In the genomic region with DNA sequence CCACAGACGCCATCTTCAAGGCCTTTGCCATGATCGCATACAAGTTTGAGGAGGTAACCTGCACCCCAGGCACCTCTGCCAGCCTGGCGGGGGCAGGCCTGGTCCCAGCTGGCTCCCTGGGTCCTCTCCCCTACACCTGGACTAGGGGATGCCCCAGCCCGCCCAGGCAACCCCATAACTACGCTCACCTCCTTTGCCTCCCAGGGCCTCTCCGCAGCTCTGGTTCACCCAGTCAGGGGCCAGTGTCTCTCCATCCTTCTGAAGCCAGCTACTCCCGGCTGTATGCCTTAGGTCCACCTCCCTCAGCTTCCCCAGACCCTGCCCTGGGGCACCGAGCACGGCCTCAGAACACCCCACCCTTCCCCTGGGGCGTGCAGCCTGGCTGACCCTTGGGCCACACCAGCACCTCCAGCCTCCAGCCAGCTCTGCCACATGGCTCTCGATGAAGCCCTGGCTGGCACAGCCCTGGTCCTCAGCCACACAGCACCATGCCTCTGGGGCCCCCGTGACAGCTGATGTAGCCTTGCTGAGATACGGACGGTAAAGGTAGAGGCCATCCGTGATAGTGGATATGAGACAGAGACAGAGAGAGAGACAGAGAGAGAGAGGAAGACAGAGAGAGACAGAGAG, we compare ENCODE assay signal across 23 cellular contexts.
"Had no signal": no experiment of that assay in that cellular context is flagged by ENCODE, and none has a peak within 500 bp of the region (broad histone marks: within the 10 kb centered on the region; RNA-seq: fewer than 3 reads in every experiment).

No MANE protein-coding gene starts in this region.

- H3K36me3 Mint-ChIP-seq: naive thymus-derived CD8-positive, alpha-beta T cell had no signal

- H3K27ac ChIP-seq: body of pancreas, colonic mucosa, epithelial cell of prostate, neutrophil, psoas muscle, testis, transverse colon, VCaP had no signal

- H3K4me1 ChIP-seq: body of pancreas, colonic mucosa, psoas muscle, testis, transverse colon had no signal

- H3K27me3 ChIP-seq: body of pancreas, colonic mucosa, neutrophil, testis, transverse colon had no signal

- DNase-seq: activated CD4-positive, alpha-beta T cell treated with anti-CD3 and anti-CD28 coated beads for 4 hours; activated CD4-positive, alpha-beta T cell treated with anti-CD3 and anti-CD28 coated beads, Interleukin-2, amount 50 U/mL, for 4 hours; activated CD8-positive, alpha-beta memory T cell treated with anti-CD3 and anti-CD28 coated beads, Interleukin-2, amount 50 U/mL, for 4 hours; activated gamma-delta T cell treated with Interleukin-2 at 50 U/mL for 16 hours; activated naive CD4-positive, alpha-beta T cell treated with anti-CD3 and anti-CD28 coated beads, Interleukin-2, amount 50 U/mL, for 16 hours; activated T-cell treated with anti-CD3 and anti-CD28 coated beads, Interleukin-2, amount 50 U/mL, for 1 hour; anterior cingulate cortex; body of pancreas; colonic mucosa; effector CD8-positive, alpha-beta T cell; midbrain; stimulated activated CD4-positive, alpha-beta T cell treated with anti-CD3 and anti-CD28 coated beads, Interleukin-2, amount 100 ng/mL, for 48 hours; stimulated activated naive CD8-positive, alpha-beta T cell treated with anti-CD3 and anti-CD28 coated beads, Interleukin-15, Interleukin-2, amounts not matched to agents 100 U/mL and 50 U/mL, for 24 hours; T-helper 1 cell; T-helper 9 cell; testis; transverse colon had no signal

- H3K9me3 ChIP-seq: body of pancreas, colonic mucosa, neutrophil, psoas muscle, testis, transverse colon had no signal

- H3K27ac Mint-ChIP-seq: activated T-helper 1 cell treated with anti-CD3 and anti-CD28 coated beads, Interleukin-12 subunit alpha, Interleukin-12 subunit beta, Interleukin-2, Interleukin-4 antibody, amounts not matched to agents 30 ng/mL and 10 ng/mL and 1 ng/mL, durations not matched to agents 14 hours and 24 hours and 36 hours had no signal

- H3K36me3 ChIP-seq: colonic mucosa, transverse colon had no signal

- ATAC-seq: body of pancreas; naive thymus-derived CD8-positive, alpha-beta T cell; psoas muscle; stimulated activated naive CD8-positive, alpha-beta T cell treated with anti-CD3 and anti-CD28 coated beads, Interleukin-15, Interleukin-2, amounts not matched to agents 100 U/mL and 50 U/mL, for 24 hours had no signal

- H3K9me3 Mint-ChIP-seq: activated T-helper 1 cell treated with anti-CD3 and anti-CD28 coated beads, Interleukin-12 subunit alpha, Interleukin-12 subunit beta, Interleukin-2, Interleukin-4 antibody, amounts not matched to agents 30 ng/mL and 10 ng/mL and 1 ng/mL, durations not matched to agents 14 hours and 24 hours and 36 hours; naive thymus-derived CD8-positive, alpha-beta T cell had no signal

- H3K4me3 Mint-ChIP-seq: activated T-helper 1 cell treated with anti-CD3 and anti-CD28 coated beads, Interleukin-12 subunit alpha, Interleukin-12 subunit beta, Interleukin-2, Interleukin-4 antibody, amounts not matched to agents 30 ng/mL and 10 ng/mL and 1 ng/mL, durations not matched to agents 14 hours and 24 hours and 36 hours; naive thymus-derived CD8-positive, alpha-beta T cell had no signal

- H3K4me3 ChIP-seq: body of pancreas, colonic mucosa, psoas muscle, testis, transverse colon had no signal

- H3K27me3 Mint-ChIP-seq: naive thymus-derived CD8-positive, alpha-beta T cell had no signal
